Comparison of ENCODE assay signal across 27 cellular contexts in genomic region chr4:70449220-70449619, GRCh38. TPM values are rescaled to one million over a fixed set of nuclear protein-coding genes. Genes with fewer than 3 reads are reported as not detected.
DNase-seq lines count a peak whose midpoint lies in the region; ATAC-seq lines count a peak whose summit lies in the region.
"Had no signal": no experiment of that assay in that cellular context is flagged by ENCODE, and none has a peak within 500 bp of the region (broad histone marks: within the 10 kb centered on the region; RNA-seq: fewer than 3 reads in every experiment).

No MANE protein-coding gene starts in this region.

- H3K4me3 Mint-ChIP-seq in activated T-helper 1 cell treated with anti-CD3 and anti-CD28 coated beads, Interleukin-12 subunit alpha, Interleukin-12 subunit beta, Interleukin-2, Interleukin-4 antibody, amounts not matched to agents 30 ng/mL and 10 ng/mL and 1 ng/mL, durations not matched to agents 14 hours and 24 hours and 36 hours, result no peak overlapping the region
- H3K4me3 Mint-ChIP-seq: activated CD4-positive, alpha-beta T cell treated with anti-CD3 and anti-CD28 coated beads, Interleukin-2, amount 10 ng/mL, durations not matched to agents 7 days and 5 days; CD4-positive, alpha-beta memory T cell; mesothelial cell of epicardium; nephron progenitor cell had no signal

- no peak for DNase-seq in DMS53 treated with DMSO at 0.1 percent for 48 hours (lab: John Stamatoyannopoulos, UW; ENCODE audit: unreplicated experiment)
- no peak for DNase-seq in activated T-helper 1 cell treated with anti-CD3 and anti-CD28 coated beads, Interleukin-12 subunit alpha, Interleukin-12 subunit beta, Interleukin-2, Interleukin-4 antibody, amounts not matched to agents 30 ng/mL and 10 ng/mL and 1 ng/mL, durations not matched to agents 14 hours and 24 hours and 36 hours (ENCODE audit: low spot score)
- no peak for DNase-seq in NCI-H69 (lab: John Stamatoyannopoulos, UW)
- no peak for DNase-seq in HK-2 (ENCODE audit: unreplicated experiment)
- DNase-seq: activated CD4-positive, alpha-beta T cell treated with anti-CD3 and anti-CD28 coated beads, Interleukin-2, amount 10 ng/mL, durations not matched to agents 7 days and 5 days; activated naive CD4-positive, alpha-beta T cell; amygdala; caudate nucleus; CD4-positive, alpha-beta memory T cell; DMS79; KG1; NCI-H2081 treated with DMSO at 0.1 percent for 48 hours; NCI-H510A; nephron progenitor cell; Right ventricle myocardium superior; stimulated activated CD4-positive, alpha-beta T cell treated with anti-CD3 and anti-CD28 coated beads, Interleukin-2, amount 100 ng/mL, for 48 hours; stomach had no signal

- no peaks in the 10 kb centered on the region for H3K27me3 Mint-ChIP-seq in activated T-helper 1 cell treated with anti-CD3 and anti-CD28 coated beads, Interleukin-12 subunit alpha, Interleukin-12 subunit beta, Interleukin-2, Interleukin-4 antibody, amounts not matched to agents 30 ng/mL and 10 ng/mL and 1 ng/mL, durations not matched to agents 14 hours and 24 hours and 36 hours (ENCODE audit: insufficient read depth)
- H3K27me3 Mint-ChIP-seq: activated CD4-positive, alpha-beta T cell treated with anti-CD3 and anti-CD28 coated beads, Interleukin-2, amount 10 ng/mL, durations not matched to agents 7 days and 5 days had no signal

- peaks cover 4% of the 10 kb centered on the region for H3K9me3 Mint-ChIP-seq in activated T-helper 1 cell treated with anti-CD3 and anti-CD28 coated beads, Interleukin-12 subunit alpha, Interleukin-12 subunit beta, Interleukin-2, Interleukin-4 antibody, amounts not matched to agents 30 ng/mL and 10 ng/mL and 1 ng/mL, durations not matched to agents 14 hours and 24 hours and 36 hours
- H3K9me3 Mint-ChIP-seq: activated CD4-positive, alpha-beta T cell treated with anti-CD3 and anti-CD28 coated beads, Interleukin-2, amount 10 ng/mL, durations not matched to agents 7 days and 5 days; CD4-positive, alpha-beta memory T cell; nephron progenitor cell had no signal

- ATAC-seq in GM18508 (IDR thresholded peaks at IDR 0.05; ENCODE audit: insufficient read depth, unreplicated experiment) (peak; percentile 78), GM19395 (IDR thresholded peaks at IDR 0.05; ENCODE audit: unreplicated experiment) (peak; percentile 76), HG02623 (IDR thresholded peaks at IDR 0.05; ENCODE audit: unreplicated experiment) (peak; percentile 41), HG03378 (IDR thresholded peaks at IDR 0.05; ENCODE audit: unreplicated experiment) (peak; percentile 86)
- ATAC-seq: gastroesophageal sphincter had no signal

- no peaks in the 10 kb centered on the region for H3K4me1 Mint-ChIP-seq in activated T-helper 1 cell treated with anti-CD3 and anti-CD28 coated beads, Interleukin-12 subunit alpha, Interleukin-12 subunit beta, Interleukin-2, Interleukin-4 antibody, amounts not matched to agents 30 ng/mL and 10 ng/mL and 1 ng/mL, durations not matched to agents 14 hours and 24 hours and 36 hours (ENCODE audit: low read depth)
- H3K4me1 Mint-ChIP-seq: activated CD4-positive, alpha-beta T cell treated with anti-CD3 and anti-CD28 coated beads, Interleukin-2, amount 10 ng/mL, durations not matched to agents 7 days and 5 days; CD4-positive, alpha-beta memory T cell; mesothelial cell of epicardium; nephron progenitor cell had no signal

- no peaks in the 10 kb centered on the region for H3K36me3 Mint-ChIP-seq in activated T-helper 1 cell treated with anti-CD3 and anti-CD28 coated beads, Interleukin-12 subunit alpha, Interleukin-12 subunit beta, Interleukin-2, Interleukin-4 antibody, amounts not matched to agents 30 ng/mL and 10 ng/mL and 1 ng/mL, durations not matched to agents 14 hours and 24 hours and 36 hours (ENCODE audit: low read depth)
- H3K36me3 Mint-ChIP-seq: CD4-positive, alpha-beta memory T cell had no signal

- intact Hi-C loops in activated T-helper 1 cell treated with anti-CD3 and anti-CD28 coated beads, Interleukin-12 subunit alpha, Interleukin-12 subunit beta, Interleukin-2, Interleukin-4 antibody, amounts not matched to agents 30 ng/mL and 10 ng/mL and 1 ng/mL, durations not matched to agents 14 hours and 24 hours and 36 hours (cut with micrococcal nuclease), result no loop called here

- no peak overlapping the region for H3K27ac Mint-ChIP-seq in activated T-helper 1 cell treated with anti-CD3 and anti-CD28 coated beads, Interleukin-12 subunit alpha, Interleukin-12 subunit beta, Interleukin-2, Interleukin-4 antibody, amounts not matched to agents 30 ng/mL and 10 ng/mL and 1 ng/mL, durations not matched to agents 14 hours and 24 hours and 36 hours
- H3K27ac Mint-ChIP-seq: activated CD4-positive, alpha-beta T cell treated with anti-CD3 and anti-CD28 coated beads, Interleukin-2, amount 10 ng/mL, durations not matched to agents 7 days and 5 days; CD4-positive, alpha-beta memory T cell; mesothelial cell of epicardium; nephron progenitor cell had no signal

RNA-seq across cellular contexts. Expression of gene MUC7, which starts 22.8 kb away (rescaled TPM):
- total RNA-seq in activated T-helper 1 cell treated with anti-CD3 and anti-CD28 coated beads, Interleukin-12 subunit alpha, Interleukin-12 subunit beta, Interleukin-2, Interleukin-4 antibody, amounts not matched to agents 30 ng/mL and 10 ng/mL and 1 ng/mL, durations not matched to agents 14 hours and 24 hours and 36 hours, result not detected in 2 replicates
- total RNA-seq: activated CD4-positive, alpha-beta T cell treated with anti-CD3 and anti-CD28 coated beads, Interleukin-2, amount 10 ng/mL, durations not matched to agents 7 days and 5 days; CD4-positive, alpha-beta memory T cell; gastroesophageal sphincter; H1; mesothelial cell of epicardium; posterior vena cava; Right ventricle myocardium superior; skeletal muscle tissue; stomach; ureter had no signal

RNA-seq across cellular contexts. Expression of gene OPRPN, which starts 51.5 kb away (rescaled TPM):
- not detected in 2 replicates for total RNA-seq in activated T-helper 1 cell treated with anti-CD3 and anti-CD28 coated beads, Interleukin-12 subunit alpha, Interleukin-12 subunit beta, Interleukin-2, Interleukin-4 antibody, amounts not matched to agents 30 ng/mL and 10 ng/mL and 1 ng/mL, durations not matched to agents 14 hours and 24 hours and 36 hours
- total RNA-seq: activated CD4-positive, alpha-beta T cell treated with anti-CD3 and anti-CD28 coated beads, Interleukin-2, amount 10 ng/mL, durations not matched to agents 7 days and 5 days; CD4-positive, alpha-beta memory T cell; gastroesophageal sphincter; H1; mesothelial cell of epicardium; posterior vena cava; Right ventricle myocardium superior; skeletal muscle tissue; stomach; ureter had no signal
